ENCODE assay signal across 2 cellular contexts in genomic region chr2:216384409-216384808, GRCh38. TPM values are rescaled to one million over a fixed set of nuclear protein-coding genes. Genes with fewer than 3 reads are reported as not detected.
"Had no signal": no experiment of that assay in that cellular context is flagged by ENCODE, and none has a peak within 500 bp of the region (broad histone marks: within the 10 kb centered on the region; RNA-seq: fewer than 3 reads in every experiment).

No MANE protein-coding gene starts in this region.

RNA-seq across cellular contexts. Expression of gene MARCHF4, which starts 12.1 kb away (rescaled TPM):
- total RNA-seq: HT-29, K562 had no signal
